In genomic region chr3:194424373-194424772, GRCh38 we compare ENCODE assay signal across 17 cellular contexts. TPM values are rescaled to one million over a fixed set of nuclear protein-coding genes. Genes with fewer than 3 reads are reported as not detected.
DNase-seq lines count a peak whose midpoint lies in the region; ATAC-seq and TF ChIP-seq lines count a peak whose summit lies in the region.
"Had no signal": no experiment of that assay in that cellular context is flagged by ENCODE, and none has a peak within 500 bp of the region (broad histone marks: within the 10 kb centered on the region; RNA-seq: fewer than 3 reads in every experiment).

No MANE protein-coding gene starts in this region.

- intact Hi-C loops in MCF 10A (cut with micrococcal nuclease), result no loop called here
- intact Hi-C loops in mammary epithelial cell (cut with micrococcal nuclease), result no loop called here
- intact Hi-C loops in PC-3 (cut with micrococcal nuclease), result no loop called here

- CTCF ChIA-PET in MCF 10A (lab: Yijun Ruan, JAX), result no interaction called here
- CTCF ChIA-PET in mammary epithelial cell (lab: Charles Lee; ENCODE audit: low non-redundant PET), result no interaction called here
- CTCF ChIA-PET in PC-3 (lab: Charles Lee), result no interaction called here

- H3K4me1 ChIP-seq in mammary epithelial cell (ENCODE audit: insufficient read depth, low read length), result no peaks in the 10 kb centered on the region
- peaks cover 9% of the 10 kb centered on the region for H3K4me1 ChIP-seq in PC-3 (ENCODE audit: insufficient read depth, low read length)
- H3K4me1 ChIP-seq: BLaER1 treated with 17β-estradiol and CSF1 and Interleukin-3, amounts not matched to agents 10 nM and 100 nM had no signal

- H3K27me3 ChIP-seq in mammary epithelial cell (ENCODE audit: insufficient read depth, low read length) (no peaks in the 10 kb centered on the region), PC-3 (ENCODE audit: low read length) (no peaks in the 10 kb centered on the region)
- H3K27me3 ChIP-seq: BLaER1 treated with 17β-estradiol and CSF1 and Interleukin-3, amounts not matched to agents 10 nM and 100 nM had no signal

- H3K4me2 ChIP-seq in mammary epithelial cell (ENCODE audit: insufficient read depth, low read depth, low read length) (no peak overlapping the region), PC-3 (ENCODE audit: low read length) (no peak overlapping the region)
- H3K4me2 ChIP-seq: BLaER1 treated with 17β-estradiol and CSF1 and Interleukin-3, amounts not matched to agents 10 nM and 100 nM had no signal

- H3F3A ChIP-seq in PC-3 (ENCODE audit: low read length, unreplicated experiment), result peaks cover 9% of the 10 kb centered on the region

- WGBS in mammary epithelial cell (ENCODE audit: low coverage, missing lambda C conversion rate), result 100% methylated on average over 1 of the region's 1 CpG

- H3K27ac Mint-ChIP-seq in MCF 10A (ENCODE audit: low read depth, unreplicated experiment), result peak overlapping the region; percentile 62
- H3K27ac Mint-ChIP-seq: CD4-positive, alpha-beta T cell had no signal

- no peak for TF ChIP-seq CTCF in MCF 10A (IDR thresholded peaks at IDR 0.05; ENCODE audit: unreplicated experiment)
- no peak for TF ChIP-seq CTCF in mammary epithelial cell (conservative IDR thresholded peaks at IDR 0.05 in 1 of 2, IDR thresholded peaks at IDR 0.05 in 1 of 2; ENCODE audit: extremely low read depth in 1 of 2, insufficient read depth in 1 of 2, low read depth in 1 of 2, low read length in 2 of 2)
- TF ChIP-seq CTCF in LNCAP (IDR thresholded peaks at IDR 0.05), result peak; percentile 22; the same call in 1 of the 2 replicates
- 0 out of 2 replicates have a peak, but pooled peaks have one; percentile 29 for TF ChIP-seq CTCF in PC-3 (conservative IDR thresholded peaks at IDR 0.05; ENCODE audit: low read depth, low read length)

- H3K9ac ChIP-seq in mammary epithelial cell (ENCODE audit: insufficient read depth, low read length) (no peak overlapping the region), PC-3 (ENCODE audit: low read length) (no peak overlapping the region)
- H3K9ac ChIP-seq: BLaER1 treated with 17β-estradiol and CSF1 and Interleukin-3, amounts not matched to agents 10 nM and 100 nM had no signal

- H3K4me3 ChIP-seq in mammary epithelial cell (replicated peaks in 1 of 3; ENCODE audit: insufficient read depth in 1 of 3, low read depth in 2 of 3, low read length in 3 of 3), result no peak overlapping the region
- H3K4me3 ChIP-seq in PC-3 (ENCODE audit: low read length), result no peak overlapping the region
- H3K4me3 ChIP-seq: BLaER1 treated with 17β-estradiol and CSF1 and Interleukin-3, amounts not matched to agents 10 nM and 100 nM had no signal

- H3K79me2 ChIP-seq in mammary epithelial cell (ENCODE audit: insufficient read depth, low read length) (no peaks in the 10 kb centered on the region), PC-3 (ENCODE audit: low read length) (no peaks in the 10 kb centered on the region)

- H3K9me3 ChIP-seq in mammary epithelial cell (replicated peaks; ENCODE audit: insufficient read depth, low read length) (no peaks in the 10 kb centered on the region), PC-3 (ENCODE audit: low read length) (no peaks in the 10 kb centered on the region)
- H3K9me3 ChIP-seq: BLaER1 treated with 17β-estradiol and CSF1 and Interleukin-3, amounts not matched to agents 10 nM and 100 nM had no signal

- peaks cover 65% of the 10 kb centered on the region for H3K36me3 Mint-ChIP-seq in MCF 10A (ENCODE audit: insufficient read depth, unreplicated experiment)

- H3K4me1 Mint-ChIP-seq in MCF 10A (ENCODE audit: insufficient read depth, unreplicated experiment), result peaks cover 10% of the 10 kb centered on the region

- no peaks in the 10 kb centered on the region for H4K20me1 ChIP-seq in mammary epithelial cell (ENCODE audit: insufficient read depth, low read length)
- H4K20me1 ChIP-seq in PC-3 (ENCODE audit: low read length), result no peaks in the 10 kb centered on the region

- BruUV-seq in MCF 10A (replicated peaks; lab: Mats Ljungman, UMichigan) (no TSS peak), mammary epithelial cell (replicated peaks; lab: Mats Ljungman, UMichigan) (no TSS peak), PC-3 (replicated peaks; lab: Mats Ljungman, UMichigan) (no TSS peak)

- no peaks in the 10 kb centered on the region for H3K9me2 ChIP-seq in PC-3 (replicated peaks; ENCODE audit: low read length)

- H3K27ac ChIP-seq in mammary epithelial cell (ENCODE audit: insufficient read depth, low read depth, low read length) (no peak overlapping the region), PC-3 (ENCODE audit: low read length) (no peak overlapping the region)
- H3K27ac ChIP-seq: BLaER1 treated with 17β-estradiol and CSF1 and Interleukin-3, amounts not matched to agents 10 nM and 100 nM had no signal

- H3K9me3 Mint-ChIP-seq in MCF 10A (ENCODE audit: unreplicated experiment), result no peaks in the 10 kb centered on the region
- H3K9me3 Mint-ChIP-seq: CD4-positive, alpha-beta T cell had no signal

- no peak overlapping the region for H3K4me3 Mint-ChIP-seq in MCF 10A (ENCODE audit: unreplicated experiment)
- H3K4me3 Mint-ChIP-seq: CD4-positive, alpha-beta T cell had no signal

- H3K36me3 ChIP-seq in mammary epithelial cell (ENCODE audit: insufficient read depth, low read length), result peaks cover 39% of the 10 kb centered on the region
- H3K36me3 ChIP-seq in PC-3 (ENCODE audit: low read depth, low read length), result peaks cover 49% of the 10 kb centered on the region

- POLR2A ChIA-PET in MCF 10A (lab: Yijun Ruan, JAX), result no interaction called here
- POLR2A ChIA-PET in PC-3 (lab: Charles Lee; ENCODE audit: unreplicated experiment), result no interaction called here

- DNase-seq in MCF 10A (ENCODE audit: unreplicated experiment) (no peak), mammary epithelial cell (no peak), PC-3 (no peak), left lobe of liver (ENCODE audit: low spot score) (no peak), cortex of kidney (lab: John Stamatoyannopoulos, UW) (no peak), retina (no peak)
- no peak for DNase-seq in activated CD8-positive, alpha-beta memory T cell treated with anti-CD3 and anti-CD28 coated beads for 24 hours
- DNase-seq: 8988T; AML-193; Calu3; CD4-positive, alpha-beta T cell; DMS 273 treated with DMSO at 0.1 percent for 48 hours; HCEC 1CT had no signal

- in situ Hi-C loops in mammary epithelial cell (cut with MboI; ENCODE audit: low sequenced_read_pairs in 2 of 2), result loop anchor here in 1 of 2 donors (25.0 kb wide), 1 partner anchor 762 kb away; no protein-coding TSS in a partner anchor

- dilution Hi-C loops in mammary epithelial cell (cut with HindIII; ENCODE audit: low sequenced_read_pairs), result no loop called here

- H3K27me3 Mint-ChIP-seq in MCF 10A (ENCODE audit: insufficient read depth, unreplicated experiment), result no peaks in the 10 kb centered on the region
- H3K27me3 Mint-ChIP-seq: CD4-positive, alpha-beta T cell had no signal

- H2AFZ ChIP-seq in mammary epithelial cell (ENCODE audit: low read depth, low read length) (no peak overlapping the region), PC-3 (ENCODE audit: low read length) (no peak overlapping the region)

- no peak for ATAC-seq in PC-3
- ATAC-seq in left lobe of liver, result peak; percentile 63

RNA-seq across cellular contexts. Expression of gene GP5, which starts 25.3 kb away (rescaled TPM):
- total RNA-seq in MCF 10A (2022) (0.15 TPM in 1 of 2 replicates, not detected in the other), mammary epithelial cell (under 1 TPM; 0.17 to 0.42 TPM), PC-3 (2014; rRNA removed) (not detected in 2 replicates), left lobe of liver (0.10 TPM)
- not detected for polyA plus RNA-seq in mammary epithelial cell
- not detected for polyA minus RNA-seq in mammary epithelial cell
- total RNA-seq: Daoy, HT-29 had no signal

RNA-seq across cellular contexts. Expression of gene LRRC15, which starts 54.8 kb away (rescaled TPM):
- not detected in 2 replicates for total RNA-seq in MCF 10A (2022)
- under 1 TPM in 1 of 2 donors, not detected in 1; under 0.01 TPM for total RNA-seq in mammary epithelial cell
- not detected for polyA plus RNA-seq in mammary epithelial cell
- polyA minus RNA-seq in mammary epithelial cell, result not detected
- 0.29 and 0.36 TPM in 2 replicates for total RNA-seq in PC-3 (2014; rRNA removed)
- total RNA-seq in left lobe of liver, result not detected
- total RNA-seq: Calu3; CD4-positive, alpha-beta T cell; HT-29 had no signal

Comparison
In these comparisons a context has a peak if more than half of its experiments do, and no peak if none do; other contexts are left out.
1. CTCF ChIP-seq: peak in LNCAP (single experiment) and PC-3 (single experiment); none in MCF 10A (single experiment) and mammary epithelial cell (0 of 2).